In the genomic region with DNA sequence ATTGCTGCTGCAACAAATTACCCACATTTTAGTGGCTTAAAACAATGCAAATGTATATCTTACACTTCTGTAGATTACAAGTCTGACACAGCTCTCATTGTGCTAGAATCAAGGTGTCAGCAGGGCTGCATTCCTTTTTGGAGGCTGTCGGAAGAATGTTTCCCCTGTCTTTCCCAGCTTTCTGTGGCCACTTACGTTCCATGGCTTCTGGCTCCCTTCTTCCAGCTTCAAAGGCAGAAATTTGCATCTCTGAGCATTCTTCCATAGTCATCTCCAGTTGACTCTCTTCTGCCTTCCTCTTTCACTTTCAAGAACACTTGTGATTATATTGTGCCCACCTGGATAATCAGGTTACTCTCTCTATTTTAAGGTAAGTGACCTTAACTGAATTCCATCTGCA, we compare ENCODE assay signal across 29 cellular contexts.
"Had no signal": no experiment of that assay in that cellular context is flagged by ENCODE, and none has a peak within 500 bp of the region (broad histone marks: within the 10 kb centered on the region; RNA-seq: fewer than 3 reads in every experiment).

No MANE protein-coding gene starts in this region.

- H3K79me2 ChIP-seq: hepatocyte, parathyroid adenoma had no signal

- H3K4me2 ChIP-seq: hepatocyte had no signal

- H3K9me3 Mint-ChIP-seq: mesothelial cell of epicardium, neural crest cell had no signal

- H3K36me3 Mint-ChIP-seq: memory B cell; mesothelial cell of epicardium; naive B cell; natural killer cell treated with Interleukin-12 subunit alpha and Interleukin-12 subunit beta and Interleukin-15 and Interleukin-18, amount 100 ng/mL, for 72 hours; stimulated activated naive B cell treated with anti-CD40 and anti-IgM and Interleukin-4, amounts not matched to agents 10 μg/mL and 1 μg/mL and 100 μg/mL, for 72 hours had no signal

- DNase-seq: cerebellar nuclear complex; dorsolateral prefrontal cortex; effector CD8-positive, alpha-beta T cell; foreskin keratinocyte; heart left ventricle; kidney; mucosa of descending colon; naive B cell; right lobe of liver; small intestine; stimulated activated CD4-positive, alpha-beta T cell treated with anti-CD3 and anti-CD28 coated beads, Interleukin-15, amount 100 ng/mL, for 24 hours; stimulated activated CD4-positive, alpha-beta T cell treated with anti-CD3 and anti-CD28 coated beads, Interleukin-2, amount 100 ng/mL, for 48 hours; stimulated activated naive B cell treated with anti-CD40 and anti-IgM and Interleukin-4, amounts not matched to agents 10 μg/mL and 1 μg/mL and 100 μg/mL, for 72 hours; stimulated activated naive CD8-positive, alpha-beta T cell treated with anti-CD3 and anti-CD28 coated beads, Interleukin-15, amount 100 ng/mL, for 72 hours; thyroid gland; trophoblast cell had no signal

- FAIRE-seq: colon, endothelial cell of umbilical vein, kidney, small intestine had no signal

- H3K9me3 ChIP-seq: esophagus muscularis mucosa, gastroesophageal sphincter, heart left ventricle, mucosa of descending colon, right lobe of liver, thyroid gland had no signal

- H3K4me3 Mint-ChIP-seq: memory B cell; mesothelial cell of epicardium; naive B cell; natural killer cell treated with Interleukin-12 subunit alpha and Interleukin-12 subunit beta and Interleukin-15 and Interleukin-18, amount 100 ng/mL, for 72 hours; neural crest cell; stimulated activated naive B cell treated with anti-CD40 and anti-IgM and Interleukin-4, amounts not matched to agents 10 μg/mL and 1 μg/mL and 100 μg/mL, for 72 hours; stimulated activated naive CD8-positive, alpha-beta T cell treated with anti-CD3 and anti-CD28 coated beads, Interleukin-15, amount 100 ng/mL, for 72 hours had no signal

- H3K4me1 ChIP-seq: esophagus muscularis mucosa, foreskin keratinocyte, gastroesophageal sphincter, right lobe of liver, thyroid gland had no signal

- H3K4me1 Mint-ChIP-seq: memory B cell; naive B cell; neural crest cell; stimulated activated naive B cell treated with anti-CD40 and anti-IgM and Interleukin-4, amounts not matched to agents 10 μg/mL and 1 μg/mL and 100 μg/mL, for 72 hours; stimulated activated naive CD8-positive, alpha-beta T cell treated with anti-CD3 and anti-CD28 coated beads, Interleukin-15, amount 100 ng/mL, for 72 hours had no signal

- H3K27me3 ChIP-seq: dorsolateral prefrontal cortex, esophagus muscularis mucosa, foreskin keratinocyte, gastroesophageal sphincter, heart left ventricle, hepatocyte, right lobe of liver, thyroid gland had no signal

- H3K36me3 ChIP-seq: esophagus muscularis mucosa, gastroesophageal sphincter, heart left ventricle, right lobe of liver, thyroid gland had no signal

- ATAC-seq: foreskin keratinocyte; gastroesophageal sphincter; heart left ventricle; left lobe of liver; mucosa of descending colon; natural killer cell treated with Interleukin-12 subunit alpha and Interleukin-12 subunit beta and Interleukin-15 and Interleukin-18, amount 100 ng/mL, for 72 hours; right lobe of liver; stimulated activated naive B cell treated with anti-CD40 and anti-IgM and Interleukin-4, amounts not matched to agents 10 μg/mL and 1 μg/mL and 100 μg/mL, for 72 hours; stimulated activated naive CD8-positive, alpha-beta T cell treated with anti-CD3 and anti-CD28 coated beads, Interleukin-15, amount 100 ng/mL, for 72 hours had no signal

- H3K27me3 Mint-ChIP-seq: memory B cell; naive B cell; natural killer cell treated with Interleukin-12 subunit alpha and Interleukin-12 subunit beta and Interleukin-15 and Interleukin-18, amount 100 ng/mL, for 72 hours; stimulated activated naive B cell treated with anti-CD40 and anti-IgM and Interleukin-4, amounts not matched to agents 10 μg/mL and 1 μg/mL and 100 μg/mL, for 72 hours; stimulated activated naive CD8-positive, alpha-beta T cell treated with anti-CD3 and anti-CD28 coated beads, Interleukin-15, amount 100 ng/mL, for 72 hours had no signal

- H3K27ac ChIP-seq: dorsolateral prefrontal cortex, esophagus muscularis mucosa, foreskin keratinocyte, gastroesophageal sphincter, heart left ventricle, hepatocyte, parathyroid adenoma, right lobe of liver, thyroid gland had no signal

- H3K27ac Mint-ChIP-seq: memory B cell; mesothelial cell of epicardium; naive B cell; natural killer cell treated with Interleukin-12 subunit alpha and Interleukin-12 subunit beta and Interleukin-15 and Interleukin-18, amount 100 ng/mL, for 72 hours; progenitor cell of endocrine pancreas; stimulated activated naive B cell treated with anti-CD40 and anti-IgM and Interleukin-4, amounts not matched to agents 10 μg/mL and 1 μg/mL and 100 μg/mL, for 72 hours; stimulated activated naive CD8-positive, alpha-beta T cell treated with anti-CD3 and anti-CD28 coated beads, Interleukin-15, amount 100 ng/mL, for 72 hours had no signal

- H3K4me3 ChIP-seq: dorsolateral prefrontal cortex, esophagus muscularis mucosa, gastroesophageal sphincter, heart left ventricle, hepatocyte, lung, mucosa of descending colon, right lobe of liver, thyroid gland had no signal

- H2AFZ ChIP-seq: hepatocyte, parathyroid adenoma had no signal

- H3K9ac ChIP-seq: parathyroid adenoma had no signal
